ENCODE assay signal across 12 cellular contexts in the genomic region with DNA sequence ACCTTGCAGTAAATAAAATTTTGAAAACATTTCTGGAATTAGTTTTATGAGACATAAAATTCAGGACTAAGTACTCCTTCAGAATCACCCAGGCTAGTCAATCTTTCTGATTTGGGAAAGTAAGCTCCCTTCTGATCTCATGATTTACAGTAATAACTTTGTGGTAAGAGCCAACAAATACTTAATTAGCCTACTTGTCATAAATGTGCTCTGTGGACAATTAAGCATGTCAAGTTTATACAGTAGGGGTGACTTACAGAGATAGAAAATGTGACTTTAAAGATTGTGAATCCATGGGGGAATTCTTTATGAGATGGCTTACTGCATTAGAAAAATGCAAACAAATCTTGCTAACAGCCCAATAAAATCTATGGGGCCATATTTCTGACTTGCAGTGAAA.
"Had no signal": no experiment of that assay in that cellular context is flagged by ENCODE, and none has a peak within 500 bp of the region (broad histone marks: within the 10 kb centered on the region; RNA-seq: fewer than 3 reads in every experiment).

No MANE protein-coding gene starts in this region.

- H3K36me3 Mint-ChIP-seq: naive thymus-derived CD4-positive, alpha-beta T cell had no signal

- H3K9me3 ChIP-seq: neutrophil had no signal

- DNase-seq: activated CD4-positive, CD25-positive, alpha-beta regulatory T cell treated with anti-CD3 and anti-CD28 coated beads, Interleukin-2, amount 50 U/mL, for 72 hours; activated naive CD4-positive, alpha-beta T cell; effector CD4-positive, alpha-beta T cell; naive thymus-derived CD4-positive, alpha-beta T cell; small intestine; stimulated activated naive CD8-positive, alpha-beta T cell treated with anti-CD3 and anti-CD28 coated beads, Interleukin-15, Interleukin-2, amounts not matched to agents 100 U/mL and 50 U/mL, for 24 hours; T-helper 1 cell had no signal

- H3K27ac ChIP-seq: ascending aorta, coronary artery, neutrophil had no signal

- H3K4me3 Mint-ChIP-seq: naive thymus-derived CD4-positive, alpha-beta T cell had no signal

- H3K4me1 ChIP-seq: ascending aorta had no signal

- H3K27me3 ChIP-seq: ascending aorta, neutrophil, right atrium auricular region had no signal

- H3K36me3 ChIP-seq: ascending aorta, neutrophil, right atrium auricular region had no signal

- H3K27me3 Mint-ChIP-seq: naive thymus-derived CD4-positive, alpha-beta T cell had no signal

- ATAC-seq: naive thymus-derived CD4-positive, alpha-beta T cell; stimulated activated naive CD8-positive, alpha-beta T cell treated with anti-CD3 and anti-CD28 coated beads, Interleukin-15, Interleukin-2, amounts not matched to agents 100 U/mL and 50 U/mL, for 24 hours had no signal

- H3K4me1 Mint-ChIP-seq: naive thymus-derived CD4-positive, alpha-beta T cell had no signal

- H3K4me3 ChIP-seq: ascending aorta, coronary artery, lung, right atrium auricular region had no signal

- H3K27ac Mint-ChIP-seq: naive thymus-derived CD4-positive, alpha-beta T cell had no signal
